In the genomic region with DNA sequence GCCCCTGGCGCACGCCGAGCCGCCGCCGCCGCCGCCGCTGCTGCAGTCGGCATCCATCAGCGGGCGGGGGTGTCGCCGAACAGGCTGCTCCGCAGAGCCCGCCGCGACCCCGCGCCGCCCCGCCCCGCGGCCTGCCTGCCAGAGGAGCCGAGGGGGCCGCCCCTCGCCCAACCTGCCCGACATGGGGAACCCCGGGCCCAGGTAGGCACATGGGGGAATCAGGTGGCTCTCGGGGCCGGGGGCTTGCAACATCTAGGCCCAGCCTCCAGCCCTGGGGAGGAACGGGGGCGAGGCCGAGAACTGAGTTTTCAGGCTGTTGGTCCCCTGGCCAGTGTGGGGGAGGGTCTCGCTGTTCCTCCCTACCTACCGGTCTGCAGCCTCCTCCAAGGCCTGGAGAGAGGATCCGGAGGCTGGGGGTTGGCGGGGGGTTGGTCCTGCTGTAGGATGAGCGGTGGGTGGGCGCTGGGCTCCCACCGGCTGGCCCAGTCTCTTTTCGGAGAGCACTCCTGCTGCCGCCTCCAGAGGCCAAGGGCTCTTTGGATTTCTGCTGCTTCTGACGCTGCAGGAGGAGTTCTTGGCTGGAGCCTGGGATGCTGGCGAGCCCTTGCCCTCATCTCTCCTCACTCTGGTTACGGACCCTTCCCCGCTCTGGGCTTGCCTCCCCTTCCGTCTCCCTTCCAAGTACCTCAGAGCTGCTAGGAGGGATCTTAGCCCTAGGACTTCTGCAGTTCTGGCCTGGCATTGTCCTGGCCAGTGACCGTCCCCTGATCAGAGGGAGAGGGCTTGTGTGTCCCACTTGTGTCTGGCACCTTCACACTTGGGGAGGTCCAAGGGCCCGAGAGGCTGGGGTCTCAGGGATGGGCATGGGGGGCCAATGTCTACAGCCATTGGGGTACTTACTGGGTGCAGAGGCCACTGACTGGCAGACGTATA, we compare ENCODE assay signal across 8 cellular contexts. TPM values are rescaled to one million over a fixed set of nuclear protein-coding genes. Genes with fewer than 3 reads are reported as not detected.
A peak's percentile ranks its signal among the peaks of the same experiment; 100 is the strongest.
DNase-seq lines count a peak whose midpoint lies in the region; ATAC-seq, FAIRE-seq and TF ChIP-seq lines count a peak whose summit lies in the region.

A gene (plus strand): TSS at position 45 of the 933 bp plus-strand sequence. CDS start 19,038 bp downstream, outside the sequence.

- no peak within 1 kb of the TSS for H3K27ac ChIP-seq in HUES48 (ENCODE audit: low read depth, low read length)
- peak within 1 kb of the TSS; percentile 93 for H3K27ac ChIP-seq in layer of hippocampus (ENCODE audit: low read depth, low read length)

- H3K4me1 ChIP-seq in HUES48 (ENCODE audit: control insufficient read depth, insufficient read depth, low read length) = peaks cover 12% of the 10 kb centered on the region

- H3K27me3 Mint-ChIP-seq in stimulated activated memory B cell treated with anti-CD40 and anti-IgM and Interleukin-4, amounts not matched to agents 10 μg/mL and 1 μg/mL and 100 μg/mL, for 72 hours = peaks cover 42% of the 10 kb centered on the region

- peak within 1 kb of the TSS; percentile 73 for H3K4me3 ChIP-seq in HUES48 (ENCODE audit: low read depth, low read length)
- peak within 1 kb of the TSS; percentile 37 for H3K4me3 ChIP-seq in bronchial epithelial cell (ENCODE audit: low read depth, low read length)

- H3K27ac Mint-ChIP-seq in stimulated activated memory B cell treated with anti-CD40 and anti-IgM and Interleukin-4, amounts not matched to agents 10 μg/mL and 1 μg/mL and 100 μg/mL, for 72 hours = no peak within 1 kb of the TSS

- H3K4me1 Mint-ChIP-seq in stimulated activated memory B cell treated with anti-CD40 and anti-IgM and Interleukin-4, amounts not matched to agents 10 μg/mL and 1 μg/mL and 100 μg/mL, for 72 hours = peaks cover 16% of the 10 kb centered on the region

- ATAC-seq in stimulated activated memory B cell treated with anti-CD40 and anti-IgM and Interleukin-4, amounts not matched to agents 10 μg/mL and 1 μg/mL and 100 μg/mL, for 72 hours = peak; percentile 28
- ATAC-seq in HG02571 (IDR thresholded peaks at IDR 0.05; ENCODE audit: unreplicated experiment) = no peak

- H3K36me3 ChIP-seq in HUES48 (ENCODE audit: control insufficient read depth, insufficient read depth, low read length) = no peaks in the 10 kb centered on the region
- no peaks in the 10 kb centered on the region for H3K36me3 ChIP-seq in bronchial epithelial cell (ENCODE audit: control insufficient read depth, insufficient read depth, low read length)

- H3K4me3 Mint-ChIP-seq in stimulated activated memory B cell treated with anti-CD40 and anti-IgM and Interleukin-4, amounts not matched to agents 10 μg/mL and 1 μg/mL and 100 μg/mL, for 72 hours = peak within 1 kb of the TSS; percentile 56

- H3K36me3 Mint-ChIP-seq in stimulated activated memory B cell treated with anti-CD40 and anti-IgM and Interleukin-4, amounts not matched to agents 10 μg/mL and 1 μg/mL and 100 μg/mL, for 72 hours = no peaks in the 10 kb centered on the region

- H3K27me3 ChIP-seq in HUES48 (ENCODE audit: control insufficient read depth, insufficient read depth, low read length) (peaks cover 5% of the 10 kb centered on the region), bronchial epithelial cell (ENCODE audit: control insufficient read depth, insufficient read depth, low read length) (peaks cover 2% of the 10 kb centered on the region), layer of hippocampus (ENCODE audit: control insufficient read depth, insufficient read depth, low read length) (no peaks in the 10 kb centered on the region)

- H3K9me3 ChIP-seq in HUES48 (ENCODE audit: control insufficient read depth, insufficient read depth, low read length) = no peaks in the 10 kb centered on the region

- H3K9me3 Mint-ChIP-seq in stimulated activated memory B cell treated with anti-CD40 and anti-IgM and Interleukin-4, amounts not matched to agents 10 μg/mL and 1 μg/mL and 100 μg/mL, for 72 hours = no peaks in the 10 kb centered on the region

- FAIRE-seq in bronchial epithelial cell (lab: Jason Lieb, UNC) = no peak

- H3K9ac ChIP-seq in HUES48 (ENCODE audit: low read depth, low read length) = no peak within 1 kb of the TSS

- DNase-seq in Ammon's horn (ENCODE audit: low spot score) = peak; percentile 46
- DNase-seq in bronchial epithelial cell (ENCODE audit: low read depth) = no peak
- no peak for DNase-seq in activated CD8-positive, alpha-beta memory T cell treated with anti-CD3 and anti-CD28 coated beads for 24 hours
- no peak for DNase-seq in UCSD-AML1 (lab: John Stamatoyannopoulos, UW; ENCODE audit: unreplicated experiment)

- TF ChIP-seq CTCF in bronchial epithelial cell (IDR thresholded peaks at IDR 0.05; ENCODE audit: insufficient read depth, low read length, severe bottlenecking) = no peak

RNA-seq across cellular contexts. Expression of the gene that starts here (rescaled TPM):
- 2.1 and 2.7 TPM in 2 replicates for total RNA-seq in bronchial epithelial cell
